Comparison of ENCODE assay signal across 25 cellular contexts in genomic region chr7:115976651-115977050, GRCh38. TPM values are rescaled to one million over a fixed set of nuclear protein-coding genes. Genes with fewer than 3 reads are reported as not detected.
"Had no signal": no experiment of that assay in that cellular context is flagged by ENCODE, and none has a peak within 500 bp of the region (broad histone marks: within the 10 kb centered on the region; RNA-seq: fewer than 3 reads in every experiment).

No MANE protein-coding gene starts in this region.

- H3K36me3 ChIP-seq: gastrocnemius medialis, ovary, sigmoid colon, stomach, tibial artery had no signal

- H3K36me3 Mint-ChIP-seq: natural killer cell; stimulated activated effector memory CD8-positive, alpha-beta T cell treated with anti-CD3 and anti-CD28 coated beads, Interleukin-12 subunit alpha, Interleukin-12 subunit beta, amount 100 ng/mL, for 72 hours; type B pancreatic cell had no signal

- H3K4me1 ChIP-seq: gastrocnemius medialis, psoas muscle, sigmoid colon, stomach, testis, tibial artery had no signal

- DNase-seq: cortex of kidney; effector memory CD8-positive, alpha-beta T cell; gastrocnemius medialis; head of caudate nucleus; natural killer cell; occipital lobe; ovary; posterior cingulate gyrus; psoas muscle; right cardiac atrium; sigmoid colon; stimulated activated CD4-positive, alpha-beta T cell treated with anti-CD3 and anti-CD28 coated beads, Interleukin-2, amount 100 ng/mL, for 24 hours; stimulated activated CD4-positive, alpha-beta T cell treated with anti-CD3 and anti-CD28 coated beads, Interleukin-4, amount 100 ng/mL, for 24 hours; stimulated activated naive CD4-positive, alpha-beta T cell treated with Interleukin-2 at 50 U/mL for 16 hours; stomach; substantia nigra; testis; tibial artery had no signal

- H3K27me3 Mint-ChIP-seq: effector memory CD8-positive, alpha-beta T cell; memory B cell; type B pancreatic cell had no signal

- H3K4me3 ChIP-seq: gastrocnemius medialis, lung, ovary, psoas muscle, sigmoid colon, stomach, testis, tibial artery had no signal

- H3K27me3 ChIP-seq: gastrocnemius medialis, ovary, sigmoid colon, stomach, testis, tibial artery had no signal

- ATAC-seq: effector memory CD8-positive, alpha-beta T cell; gastrocnemius medialis; left lobe of liver; natural killer cell; psoas muscle; right cardiac atrium; stimulated activated effector memory CD8-positive, alpha-beta T cell treated with anti-CD3 and anti-CD28 coated beads, Interleukin-12 subunit alpha, Interleukin-12 subunit beta, amount 100 ng/mL, for 72 hours had no signal

- H3K4me3 Mint-ChIP-seq: effector memory CD8-positive, alpha-beta T cell; memory B cell; natural killer cell; stimulated activated effector memory CD8-positive, alpha-beta T cell treated with anti-CD3 and anti-CD28 coated beads, Interleukin-12 subunit alpha, Interleukin-12 subunit beta, amount 100 ng/mL, for 72 hours; type B pancreatic cell had no signal

- H3K9me3 Mint-ChIP-seq: effector memory CD8-positive, alpha-beta T cell; memory B cell; stimulated activated effector memory CD8-positive, alpha-beta T cell treated with anti-CD3 and anti-CD28 coated beads, Interleukin-12 subunit alpha, Interleukin-12 subunit beta, amount 100 ng/mL, for 72 hours; type B pancreatic cell had no signal

- H3K27ac ChIP-seq: gastrocnemius medialis, ovary, psoas muscle, sigmoid colon, stomach, testis, tibial artery had no signal

- H3K4me1 Mint-ChIP-seq: memory B cell; natural killer cell; stimulated activated effector memory CD8-positive, alpha-beta T cell treated with anti-CD3 and anti-CD28 coated beads, Interleukin-12 subunit alpha, Interleukin-12 subunit beta, amount 100 ng/mL, for 72 hours had no signal

- H3K27ac Mint-ChIP-seq: effector memory CD8-positive, alpha-beta T cell; memory B cell; natural killer cell; stimulated activated effector memory CD8-positive, alpha-beta T cell treated with anti-CD3 and anti-CD28 coated beads, Interleukin-12 subunit alpha, Interleukin-12 subunit beta, amount 100 ng/mL, for 72 hours; type B pancreatic cell had no signal

RNA-seq across cellular contexts. Expression of gene TFEC, which starts 53.9 kb away (rescaled TPM):
- total RNA-seq: fibroblast of villous mesenchyme had no signal
- polyA plus RNA-seq: neural cell had no signal
